Comparison of ENCODE assay signal across 9 cellular contexts in genomic region chr10:103712898-103713498, GRCh38.
DNase-seq lines count a peak whose midpoint lies in the region; ATAC-seq and TF ChIP-seq lines count a peak whose summit lies in the region.
"Had no signal": no experiment of that assay in that cellular context is flagged by ENCODE, and none has a peak within 500 bp of the region (broad histone marks: within the 10 kb centered on the region; RNA-seq: fewer than 3 reads in every experiment).

No MANE protein-coding gene starts in this region.

- ATAC-seq in HG02642 (IDR thresholded peaks at IDR 0.05; ENCODE audit: poor library complexity, unreplicated experiment) (peak; percentile 61), right lobe of liver (peak; percentile 87 to 95 (median 94)), GM19397 (IDR thresholded peaks at IDR 0.05; ENCODE audit: unreplicated experiment) (no peak)

- no peak overlapping the region for H3K27ac Mint-ChIP-seq in activated CD4-positive, alpha-beta T cell treated with anti-CD3 and anti-CD28 coated beads, Interleukin-2, amount 10 ng/mL, durations not matched to agents 7 days and 5 days
- H3K27ac Mint-ChIP-seq: stimulated activated naive CD8-positive, alpha-beta T cell treated with anti-CD3 and anti-CD28 coated beads, Interleukin-15, Interleukin-2, amounts not matched to agents 100 ng/mL and 50 ng/mL, for 24 hours had no signal

- no peaks in the 10 kb centered on the region for H3K27me3 ChIP-seq in right lobe of liver

- TF ChIP-seq CTCF in coronary artery (IDR thresholded peaks at IDR 0.05) (peak; percentile 86), right lobe of liver (IDR thresholded peaks at IDR 0.05) (peak; percentile 82 to 98 (median 86))

- POLR2A ChIA-PET in activated CD4-positive, alpha-beta T cell treated with anti-CD3 and anti-CD28 coated beads, Interleukin-2, amount 10 ng/mL, durations not matched to agents 7 days and 5 days (lab: Charles Lee), result no interaction called here

- TF ChIP-seq POLR2A in right lobe of liver (IDR thresholded peaks at IDR 0.05), result no peak

- no peaks in the 10 kb centered on the region for H3K36me3 ChIP-seq in right lobe of liver

- no peaks in the 10 kb centered on the region for H3K36me3 Mint-ChIP-seq in activated CD4-positive, alpha-beta T cell treated with anti-CD3 and anti-CD28 coated beads, Interleukin-2, amount 10 ng/mL, durations not matched to agents 7 days and 5 days (ENCODE audit: low read depth)

- H3K9me3 ChIP-seq in right lobe of liver, result no peaks in the 10 kb centered on the region

- CTCF ChIA-PET in activated CD4-positive, alpha-beta T cell treated with anti-CD3 and anti-CD28 coated beads, Interleukin-2, amount 10 ng/mL, durations not matched to agents 7 days and 5 days (lab: Charles Lee), result interaction anchor here (0.6 to 3.2 kb wide), 32 partner anchors 8 to 566 kb away, joined by 3 to 25 read pairs (median 4); no protein-coding TSS in a partner anchor

- no peaks in the 10 kb centered on the region for H3K27me3 Mint-ChIP-seq in activated CD4-positive, alpha-beta T cell treated with anti-CD3 and anti-CD28 coated beads, Interleukin-2, amount 10 ng/mL, durations not matched to agents 7 days and 5 days
- H3K27me3 Mint-ChIP-seq: stimulated activated naive CD8-positive, alpha-beta T cell treated with anti-CD3 and anti-CD28 coated beads, Interleukin-15, Interleukin-2, amounts not matched to agents 100 ng/mL and 50 ng/mL, for 24 hours had no signal

- intact Hi-C loops in right lobe of liver (cut with DNase I), result loop anchor here (5.0 kb wide), 2 partner anchors 144 to 169 kb away; partner anchors contain the start of gene SH3PXD2A (in 2 of the 2)

- no peak overlapping the region for H3K4me3 ChIP-seq in coronary artery
- H3K4me3 ChIP-seq in right lobe of liver, result no peak overlapping the region

- WGBS in right lobe of liver (ENCODE audit: insufficient coverage, low coverage, low lambda C conversion rate, missing lambda C conversion rate), result 0% methylated on average over 4 of the region's 8 CpGs

- no peaks in the 10 kb centered on the region for H3K4me1 ChIP-seq in right lobe of liver

- H3K9me3 Mint-ChIP-seq in activated CD4-positive, alpha-beta T cell treated with anti-CD3 and anti-CD28 coated beads, Interleukin-2, amount 10 ng/mL, durations not matched to agents 7 days and 5 days, result no peaks in the 10 kb centered on the region
- H3K9me3 Mint-ChIP-seq: stimulated activated naive CD8-positive, alpha-beta T cell treated with anti-CD3 and anti-CD28 coated beads, Interleukin-15, Interleukin-2, amounts not matched to agents 100 ng/mL and 50 ng/mL, for 24 hours had no signal

- H3K4me1 Mint-ChIP-seq in activated CD4-positive, alpha-beta T cell treated with anti-CD3 and anti-CD28 coated beads, Interleukin-2, amount 10 ng/mL, durations not matched to agents 7 days and 5 days, result peaks cover 4% of the 10 kb centered on the region

- H3K27ac ChIP-seq in coronary artery (no peak overlapping the region), right lobe of liver (no peak overlapping the region)

- H3K4me3 Mint-ChIP-seq in activated CD4-positive, alpha-beta T cell treated with anti-CD3 and anti-CD28 coated beads, Interleukin-2, amount 10 ng/mL, durations not matched to agents 7 days and 5 days, result no peak overlapping the region
- H3K4me3 Mint-ChIP-seq: stimulated activated naive CD8-positive, alpha-beta T cell treated with anti-CD3 and anti-CD28 coated beads, Interleukin-15, Interleukin-2, amounts not matched to agents 100 ng/mL and 50 ng/mL, for 24 hours had no signal

- peak; percentile 38 for DNase-seq in GM04504 (ENCODE audit: low read depth)
- peak; percentile 85 for DNase-seq in NCI-H510A treated with DMSO at 0.1 percent for 48 hours (lab: John Stamatoyannopoulos, UW)
- DNase-seq in activated CD4-positive, alpha-beta T cell treated with anti-CD3 and anti-CD28 coated beads, Interleukin-2, amount 10 ng/mL, durations not matched to agents 7 days and 5 days, result peak; percentile 85
- DNase-seq in coronary artery (ENCODE audit: low spot score), result no peak
- DNase-seq in right lobe of liver, result peak in 2 of 3 donors; percentile 61 to 79
- DNase-seq in stimulated activated CD8-positive, alpha-beta memory T cell treated with anti-CD3 and anti-CD28 coated beads, Interleukin-12 subunit alpha, Interleukin-12 subunit beta, amount 100 ng/mL, for 1 hour (ENCODE audit: low read depth), result peak; percentile 73
